8 cellular contexts compared by ENCODE assay signal in the genomic region with DNA sequence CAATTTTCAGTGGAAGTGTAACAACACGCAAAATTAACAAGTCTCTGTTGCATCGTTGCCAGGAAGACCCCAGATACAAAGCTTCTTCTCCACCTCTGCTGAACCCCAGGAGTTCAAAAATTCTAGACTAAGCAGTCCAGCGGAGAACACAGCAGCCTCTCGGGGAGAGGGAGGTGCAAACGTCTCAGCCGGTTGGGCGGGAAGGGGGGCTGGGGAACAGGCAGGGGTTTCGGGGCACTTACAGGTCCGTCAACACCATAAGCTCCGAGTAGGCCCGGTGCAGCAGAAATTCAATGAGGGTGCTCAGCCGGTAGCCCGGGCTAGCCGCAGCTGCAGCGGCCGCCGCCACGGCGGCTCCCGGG. TPM values are rescaled to one million over a fixed set of nuclear protein-coding genes. Genes with fewer than 3 reads are reported as not detected.
DNase-seq lines count a peak whose midpoint lies in the region; ATAC-seq and TF ChIP-seq lines count a peak whose summit lies in the region.

No MANE protein-coding gene starts in this region.

- DNase-seq in Kasumi-1 (lab: John Stamatoyannopoulos, UW) (peak; percentile 23 to 27), left ventricle myocardium superior (no peak), retinal pigment epithelial cell (ENCODE audit: low read depth) (no peak), NCI-H774 (lab: John Stamatoyannopoulos, UW) (no peak)
- peak; percentile 20 for DNase-seq in activated naive CD4-positive, alpha-beta T cell treated with Interleukin-2 at 50 U/mL for 16 hours

- no peak for TF ChIP-seq CTCF in retinal pigment epithelial cell (conservative IDR thresholded peaks at IDR 0.05; ENCODE audit: low read depth, low read length)

- peak; percentile 5 for ATAC-seq in GM18868 (IDR thresholded peaks at IDR 0.05; ENCODE audit: unreplicated experiment)
- ATAC-seq in left ventricle myocardium superior = peak; percentile 26
- ATAC-seq in GM19035 (IDR thresholded peaks at IDR 0.05; ENCODE audit: unreplicated experiment) = no peak
- no peak for ATAC-seq in GM18502 (IDR thresholded peaks at IDR 0.05; ENCODE audit: poor library complexity, unreplicated experiment)

- intact Hi-C loops in left ventricle myocardium superior (cut with micrococcal nuclease) = no loop called here

- H3K4me3 ChIP-seq in retinal pigment epithelial cell (ENCODE audit: low read length) = peak overlapping the region; percentile 82

RNA-seq across cellular contexts. Expression of a gene that starts 0.4 kb away (rescaled TPM):
- total RNA-seq in left ventricle myocardium superior = 30.4 TPM

Comparison
In these comparisons a context has a peak if more than half of its experiments do, and no peak if none do; other contexts are left out.
1. ATAC-seq: peak in GM18868 (single experiment) and left ventricle myocardium superior (single experiment); none in GM19035 (single experiment) and GM18502 (single experiment).
2. DNase-seq: peak in Kasumi-1 (2 of 2) and activated naive CD4-positive, alpha-beta T cell treated with Interleukin-2 at 50 U/mL for 16 hours (single experiment); none in left ventricle myocardium superior (single experiment), retinal pigment epithelial cell (single experiment) and NCI-H774 (single experiment).